13 cellular contexts compared by ENCODE assay signal in genomic region chr3:141405025-141405424, GRCh38. TPM values are rescaled to one million over a fixed set of nuclear protein-coding genes. Genes with fewer than 3 reads are reported as not detected.
DNase-seq lines count a peak whose midpoint lies in the region; ATAC-seq, FAIRE-seq and TF ChIP-seq lines count a peak whose summit lies in the region.
"Had no signal": no experiment of that assay in that cellular context is flagged by ENCODE, and none has a peak within 500 bp of the region (broad histone marks: within the 10 kb centered on the region; RNA-seq: fewer than 3 reads in every experiment).

No MANE protein-coding gene starts in this region.

- no peaks in the 10 kb centered on the region for H3K27me3 Mint-ChIP-seq in activated CD8-positive, alpha-beta memory T cell treated with anti-CD3 and anti-CD28 coated beads, Interleukin-2, amount 10 ng/mL, durations not matched to agents 7 days and 5 days
- H3K27me3 Mint-ChIP-seq in stimulated activated naive B cell treated with anti-CD40 and anti-IgM and Interleukin-4, amounts not matched to agents 10 μg/mL and 1 μg/mL and 100 μg/mL, for 72 hours, result no peaks in the 10 kb centered on the region

- no peak for TF ChIP-seq CTCF in brain microvascular endothelial cell (IDR thresholded peaks at IDR 0.05; ENCODE audit: low read depth, low read length, missing control alignments)
- no peak for TF ChIP-seq CTCF in keratinocyte (optimal IDR thresholded peaks at IDR 0.05 in 1 of 3, IDR thresholded peaks at IDR 0.05 in 1 of 3, conservative IDR thresholded peaks at IDR 0.05 in 1 of 3; ENCODE audit: extremely low read depth in 1 of 3, insufficient read depth in 2 of 3, low read length in 3 of 3)
- no peak for TF ChIP-seq CTCF in tibial artery (IDR thresholded peaks at IDR 0.05)

- WGBS in small intestine, 3 donors, result 89 to 93% (median 90%) methylated on average over 3 of the region's 3 CpGs

- CTCF ChIA-PET in activated CD8-positive, alpha-beta memory T cell treated with anti-CD3 and anti-CD28 coated beads, Interleukin-2, amount 10 ng/mL, durations not matched to agents 7 days and 5 days (lab: Charles Lee), result interaction anchor here (1.2 to 3.6 kb wide), 6 partner anchors 9 to 49 kb away, joined by 4 to 13 read pairs (median 6); no protein-coding TSS in a partner anchor

- no peaks in the 10 kb centered on the region for H3K27me3 ChIP-seq in brain microvascular endothelial cell (replicated peaks)
- H3K27me3 ChIP-seq in keratinocyte (ENCODE audit: control insufficient read depth, extremely low read depth, insufficient read depth, low read length), result no peaks in the 10 kb centered on the region
- H3K27me3 ChIP-seq in tibial artery, result no peaks in the 10 kb centered on the region
- H3K27me3 ChIP-seq in small intestine (ENCODE audit: control insufficient read depth in 2 of 2, insufficient read depth in 2 of 2, low read length in 2 of 2), result no peaks in the 10 kb centered on the region

- in situ Hi-C loops in brain microvascular endothelial cell (cut with HindIII; ENCODE audit: low pct_ligation_motif_present, low sequenced_read_pairs), result no loop called here

- no peak overlapping the region for H3K4me3 Mint-ChIP-seq in activated CD8-positive, alpha-beta memory T cell treated with anti-CD3 and anti-CD28 coated beads, Interleukin-2, amount 10 ng/mL, durations not matched to agents 7 days and 5 days
- peak overlapping the region in 1 of 2 donors; percentile 21 for H3K4me3 Mint-ChIP-seq in stimulated activated naive B cell treated with anti-CD40 and anti-IgM and Interleukin-4, amounts not matched to agents 10 μg/mL and 1 μg/mL and 100 μg/mL, for 72 hours
- H3K4me3 Mint-ChIP-seq: activated T-helper 1 cell treated with anti-CD3 and anti-CD28 coated beads, Interleukin-12 subunit alpha, Interleukin-12 subunit beta, Interleukin-2, Interleukin-4 antibody, amounts not matched to agents 30 ng/mL and 10 ng/mL and 1 ng/mL, durations not matched to agents 14 hours and 24 hours and 36 hours; neural crest cell had no signal

- H3K4me3 ChIP-seq in brain microvascular endothelial cell (ENCODE audit: low read depth, low read length) (no peak overlapping the region), keratinocyte (ENCODE audit: control insufficient read depth in 2 of 3, extremely low read depth in 1 of 3, insufficient read depth in 2 of 3, low read depth in 1 of 3, low read length in 3 of 3) (peak overlapping the region in 2 of 3 experiments; percentile 22 to 27), tibial artery (no peak overlapping the region), small intestine (ENCODE audit: low read depth in 1 of 2, low read length in 2 of 2) (no peak overlapping the region)

- H2AFZ ChIP-seq in keratinocyte (ENCODE audit: control insufficient read depth, low read length), result no peak overlapping the region

- H4K20me1 ChIP-seq in keratinocyte (ENCODE audit: control insufficient read depth, extremely low read depth, insufficient read depth, low read length), result no peaks in the 10 kb centered on the region

- peaks cover 73% of the 10 kb centered on the region for H3K36me3 ChIP-seq in brain microvascular endothelial cell (replicated peaks)
- H3K36me3 ChIP-seq in keratinocyte (ENCODE audit: control insufficient read depth in 2 of 2, extremely low read depth in 1 of 2, insufficient read depth in 2 of 2, low read length in 2 of 2), result peaks cover 13 to 23% of the 10 kb centered on the region in 2 experiments
- H3K36me3 ChIP-seq in tibial artery, result peaks cover 30 to 41% (median 35%) of the 10 kb centered on the region in 3 donors
- peaks cover 8 to 17% of the 10 kb centered on the region in 2 donors for H3K36me3 ChIP-seq in small intestine (ENCODE audit: control insufficient read depth in 2 of 2, insufficient read depth in 2 of 2, low read length in 2 of 2)

- H3K4me1 Mint-ChIP-seq in activated CD8-positive, alpha-beta memory T cell treated with anti-CD3 and anti-CD28 coated beads, Interleukin-2, amount 10 ng/mL, durations not matched to agents 7 days and 5 days, result peaks cover 72% of the 10 kb centered on the region
- H3K4me1 Mint-ChIP-seq in stimulated activated naive B cell treated with anti-CD40 and anti-IgM and Interleukin-4, amounts not matched to agents 10 μg/mL and 1 μg/mL and 100 μg/mL, for 72 hours, result peaks cover 23 to 30% of the 10 kb centered on the region in 2 donors

- H3K27ac ChIP-seq in brain microvascular endothelial cell, result peak overlapping the region; percentile 95
- peak overlapping the region; percentile 78 for H3K27ac ChIP-seq in keratinocyte (ENCODE audit: control insufficient read depth, insufficient read depth, low read length)
- H3K27ac ChIP-seq in tibial artery, result peak overlapping the region; percentile 96 to 99
- H3K27ac ChIP-seq in small intestine (ENCODE audit: low read depth in 1 of 2, low read length in 1 of 2), result no peak overlapping the region

- intact Hi-C loops in tibial artery (cut with DNase I; ENCODE audit: low total_unique reads), result no loop called here

- no peak overlapping the region for H3K9ac ChIP-seq in keratinocyte (ENCODE audit: control insufficient read depth, extremely low read depth, insufficient read depth, low read length)

- FAIRE-seq in keratinocyte (lab: Jason Lieb, UNC), result no peak
- FAIRE-seq in small intestine (lab: Jason Lieb, UNC), result no peak
- FAIRE-seq: A204.1 had no signal

- H3K4me2 ChIP-seq in keratinocyte (ENCODE audit: control insufficient read depth, extremely low read depth, insufficient read depth, low read depth, low read length), result peak overlapping the region; percentile 82

- no peaks in the 10 kb centered on the region for H3K9me3 Mint-ChIP-seq in activated CD8-positive, alpha-beta memory T cell treated with anti-CD3 and anti-CD28 coated beads, Interleukin-2, amount 10 ng/mL, durations not matched to agents 7 days and 5 days (ENCODE audit: low read depth)
- H3K9me3 Mint-ChIP-seq in stimulated activated naive B cell treated with anti-CD40 and anti-IgM and Interleukin-4, amounts not matched to agents 10 μg/mL and 1 μg/mL and 100 μg/mL, for 72 hours, result no peaks in the 10 kb centered on the region
- H3K9me3 Mint-ChIP-seq: activated T-helper 1 cell treated with anti-CD3 and anti-CD28 coated beads, Interleukin-12 subunit alpha, Interleukin-12 subunit beta, Interleukin-2, Interleukin-4 antibody, amounts not matched to agents 30 ng/mL and 10 ng/mL and 1 ng/mL, durations not matched to agents 14 hours and 24 hours and 36 hours; neural crest cell had no signal

- H3K79me2 ChIP-seq in keratinocyte (ENCODE audit: control insufficient read depth, insufficient read depth, low read length), result peaks cover 42% of the 10 kb centered on the region

- peaks cover 51% of the 10 kb centered on the region for H3K36me3 Mint-ChIP-seq in activated CD8-positive, alpha-beta memory T cell treated with anti-CD3 and anti-CD28 coated beads, Interleukin-2, amount 10 ng/mL, durations not matched to agents 7 days and 5 days
- H3K36me3 Mint-ChIP-seq in stimulated activated naive B cell treated with anti-CD40 and anti-IgM and Interleukin-4, amounts not matched to agents 10 μg/mL and 1 μg/mL and 100 μg/mL, for 72 hours, result peaks cover 28 to 44% of the 10 kb centered on the region in 2 donors

- DNase-seq in activated CD8-positive, alpha-beta memory T cell treated with anti-CD3 and anti-CD28 coated beads, Interleukin-2, amount 10 ng/mL, durations not matched to agents 7 days and 5 days, result no peak
- no peak for DNase-seq in activated CD8-positive, alpha-beta memory T cell treated with anti-CD3 and anti-CD28 coated beads, Interleukin-2, amount 50 U/mL, for 48 hours
- DNase-seq in brain microvascular endothelial cell (no peak), keratinocyte (ENCODE audit: low read depth, low spot score) (no peak), tibial artery (no peak), small intestine (no peak), glomerular visceral epithelial cell (ENCODE audit: extremely low spot score) (no peak)
- no peak for DNase-seq in stimulated activated naive B cell treated with anti-CD40 and anti-IgM and Interleukin-4, amounts not matched to agents 10 μg/mL and 1 μg/mL and 100 μg/mL, for 72 hours
- DNase-seq: cortex of kidney, NCI-H2107 had no signal

- H3K9me3 ChIP-seq in keratinocyte (ENCODE audit: control insufficient read depth, low read depth, low read length) (no peaks in the 10 kb centered on the region), tibial artery (no peaks in the 10 kb centered on the region), small intestine (ENCODE audit: control insufficient read depth, low read depth) (no peaks in the 10 kb centered on the region)

- H3K27ac Mint-ChIP-seq in activated CD8-positive, alpha-beta memory T cell treated with anti-CD3 and anti-CD28 coated beads, Interleukin-2, amount 10 ng/mL, durations not matched to agents 7 days and 5 days, result peak overlapping the region; percentile 49
- H3K27ac Mint-ChIP-seq in stimulated activated naive B cell treated with anti-CD40 and anti-IgM and Interleukin-4, amounts not matched to agents 10 μg/mL and 1 μg/mL and 100 μg/mL, for 72 hours, result no peak overlapping the region
- H3K27ac Mint-ChIP-seq: activated T-helper 1 cell treated with anti-CD3 and anti-CD28 coated beads, Interleukin-12 subunit alpha, Interleukin-12 subunit beta, Interleukin-2, Interleukin-4 antibody, amounts not matched to agents 30 ng/mL and 10 ng/mL and 1 ng/mL, durations not matched to agents 14 hours and 24 hours and 36 hours had no signal

- ATAC-seq in activated CD8-positive, alpha-beta memory T cell treated with anti-CD3 and anti-CD28 coated beads, Interleukin-2, amount 10 ng/mL, durations not matched to agents 7 days and 5 days, result no peak
- no peak for ATAC-seq in stimulated activated naive B cell treated with anti-CD40 and anti-IgM and Interleukin-4, amounts not matched to agents 10 μg/mL and 1 μg/mL and 100 μg/mL, for 72 hours (replicated peaks)

- dilution Hi-C loops in keratinocyte (cut with MboI; ENCODE audit: extremely low pct_ligation_motif_present, low sequenced_read_pairs), result no loop called here

- H3K9me1 ChIP-seq in keratinocyte (ENCODE audit: control insufficient read depth, extremely low read depth, insufficient read depth, low read length), result no peaks in the 10 kb centered on the region

- H3K4me1 ChIP-seq in keratinocyte (ENCODE audit: control insufficient read depth, extremely low read depth, insufficient read depth, low read length), result peaks cover 80% of the 10 kb centered on the region
- peaks cover 0 to 84% (median 58%) of the 10 kb centered on the region in 4 donors for H3K4me1 ChIP-seq in tibial artery
- peaks cover 6 to 26% of the 10 kb centered on the region in 2 donors for H3K4me1 ChIP-seq in small intestine (ENCODE audit: control insufficient read depth in 2 of 2, insufficient read depth in 1 of 2, low read depth in 1 of 2, low read length in 1 of 2)

RNA-seq across cellular contexts. Expression of gene ZBTB38, which starts 36.7 kb away (rescaled TPM):
- 10 to 100 TPM; 42.5 to 49.4 TPM for total RNA-seq in activated CD8-positive, alpha-beta memory T cell treated with anti-CD3 and anti-CD28 coated beads, Interleukin-2, amount 10 ng/mL, durations not matched to agents 7 days and 5 days
- polyA plus RNA-seq in keratinocyte, result 17.9 to 41.1 TPM (median 34.9 TPM) in 3 replicates
- 24.1 TPM for polyA plus RNA-seq in keratinocyte (2011; ENCODE audit: low read depth)
- 15.0 and 25.8 TPM in 2 replicates for polyA plus RNA-seq in keratinocyte (2011; cell fraction: cytosol; rRNA removed)
- polyA plus RNA-seq in keratinocyte (2011; cell fraction: nucleus; rRNA removed), result 36.8 and 40.9 TPM in 2 replicates
- polyA plus RNA-seq in keratinocyte (2012; ENCODE audit: low replicate concordance), result 19.3 and 38.7 TPM in 2 replicates
- polyA minus RNA-seq in keratinocyte, result 45.2 to 76.7 TPM (median 75.1 TPM) in 3 replicates
- 38.2 TPM for polyA minus RNA-seq in keratinocyte (2011; cell fraction: cytosol; rRNA and poly(A)+ RNA removed)
- polyA minus RNA-seq in keratinocyte (2011; cell fraction: nucleus; rRNA and poly(A)+ RNA removed), result 59.4 and 96.9 TPM in 2 replicates
- polyA plus RNA-seq in small intestine, result 10 to 100 TPM; 11.9 to 24.9 (median 18.8) TPM

Comparison
In these comparisons a context has a peak if more than half of its experiments do, and no peak if none do; other contexts are left out.
1. H3K27ac ChIP-seq: peak in brain microvascular endothelial cell (single experiment), keratinocyte (single experiment) and tibial artery (2 of 2); none in small intestine (0 of 2).
2. H3K4me3 ChIP-seq: peak in keratinocyte (2 of 3); none in brain microvascular endothelial cell (single experiment), tibial artery (0 of 2) and small intestine (0 of 2).